In genomic region chr5:79055017-79055416, GRCh38 we compare ENCODE assay signal across 26 cellular contexts. TPM values are rescaled to one million over a fixed set of nuclear protein-coding genes. Genes with fewer than 3 reads are reported as not detected.
"Had no signal": no experiment of that assay in that cellular context is flagged by ENCODE, and none has a peak within 500 bp of the region (broad histone marks: within the 10 kb centered on the region; RNA-seq: fewer than 3 reads in every experiment).

No MANE protein-coding gene starts in this region.

- H3K9me3 Mint-ChIP-seq: stimulated activated memory B cell treated with anti-CD40 and anti-IgM and Interleukin-4, amounts not matched to agents 10 μg/mL and 1 μg/mL and 100 μg/mL, for 72 hours; type B pancreatic cell had no signal

- H3K4me3 Mint-ChIP-seq: naive thymus-derived CD8-positive, alpha-beta T cell; nephron progenitor cell; stimulated activated memory B cell treated with anti-CD40 and anti-IgM and Interleukin-4, amounts not matched to agents 10 μg/mL and 1 μg/mL and 100 μg/mL, for 72 hours; type B pancreatic cell had no signal

- DNase-seq: dorsolateral prefrontal cortex; effector memory CD4-positive, alpha-beta T cell; erythroblast; esophagus squamous epithelium; foreskin melanocyte; glutamatergic neuron; heart right ventricle; hippocampal formation; left cardiac atrium; left ventricle myocardium inferior; lower lobe of right lung; naive thymus-derived CD8-positive, alpha-beta T cell; nephron progenitor cell; nucleus accumbens; sigmoid colon; stimulated activated CD4-positive, alpha-beta T cell treated with anti-CD3 and anti-CD28 coated beads, Interleukin-4, amount 100 ng/mL, for 4 hours; stimulated activated naive CD8-positive, alpha-beta T cell treated with anti-CD3 and anti-CD28 coated beads, Interleukin-15, Interleukin-2, amounts not matched to agents 100 U/mL and 50 U/mL, for 24 hours; substantia nigra; testis; tibial artery had no signal

- H3K27me3 ChIP-seq: dorsolateral prefrontal cortex, esophagus squamous epithelium, heart right ventricle, right atrium auricular region, sigmoid colon, testis, tibial artery had no signal

- H3K36me3 ChIP-seq: esophagus squamous epithelium, heart right ventricle, left ventricle myocardium inferior, lower lobe of right lung, prostate gland, right atrium auricular region, sigmoid colon, tibial artery had no signal

- H3K27me3 Mint-ChIP-seq: type B pancreatic cell had no signal

- H3K4me3 ChIP-seq: dorsolateral prefrontal cortex, esophagus squamous epithelium, heart right ventricle, left ventricle myocardium inferior, lower lobe of right lung, prostate gland, right atrium auricular region, sigmoid colon, testis, tibial artery had no signal

- ATAC-seq: heart right ventricle; left cardiac atrium; lower lobe of right lung; naive thymus-derived CD8-positive, alpha-beta T cell; stimulated activated memory B cell treated with anti-CD40 and anti-IgM and Interleukin-4, amounts not matched to agents 10 μg/mL and 1 μg/mL and 100 μg/mL, for 72 hours; stimulated activated naive CD8-positive, alpha-beta T cell treated with anti-CD3 and anti-CD28 coated beads, Interleukin-15, Interleukin-2, amounts not matched to agents 100 U/mL and 50 U/mL, for 24 hours had no signal

- H3K9me3 ChIP-seq: esophagus squamous epithelium, prostate gland, sigmoid colon, testis had no signal

- H3K4me1 Mint-ChIP-seq: naive thymus-derived CD8-positive, alpha-beta T cell; nephron progenitor cell; stimulated activated memory B cell treated with anti-CD40 and anti-IgM and Interleukin-4, amounts not matched to agents 10 μg/mL and 1 μg/mL and 100 μg/mL, for 72 hours had no signal

- H3K27ac Mint-ChIP-seq: naive thymus-derived CD8-positive, alpha-beta T cell; nephron progenitor cell; stimulated activated memory B cell treated with anti-CD40 and anti-IgM and Interleukin-4, amounts not matched to agents 10 μg/mL and 1 μg/mL and 100 μg/mL, for 72 hours; type B pancreatic cell had no signal

- H3K36me3 Mint-ChIP-seq: naive thymus-derived CD8-positive, alpha-beta T cell; stimulated activated memory B cell treated with anti-CD40 and anti-IgM and Interleukin-4, amounts not matched to agents 10 μg/mL and 1 μg/mL and 100 μg/mL, for 72 hours; type B pancreatic cell had no signal

- H3K4me1 ChIP-seq: esophagus squamous epithelium, heart right ventricle, left ventricle myocardium inferior, lower lobe of right lung, prostate gland, right atrium auricular region, sigmoid colon, testis, tibial artery had no signal

- H3K27ac ChIP-seq: dorsolateral prefrontal cortex, esophagus squamous epithelium, heart right ventricle, left ventricle myocardium inferior, lower lobe of right lung, prostate gland, right atrium auricular region, sigmoid colon, testis, tibial artery had no signal

RNA-seq across cellular contexts. Expression of gene BHMT2, which starts 14.6 kb away (rescaled TPM):
- total RNA-seq: naive thymus-derived CD8-positive, alpha-beta T cell; osteocyte had no signal
- polyA plus RNA-seq: naive thymus-derived CD8-positive, alpha-beta T cell had no signal

RNA-seq across cellular contexts. Expression of gene BHMT, which starts 56.6 kb away (rescaled TPM):
- total RNA-seq: heart right ventricle; left ventricle myocardium inferior; lower lobe of right lung; myocyte; naive thymus-derived CD8-positive, alpha-beta T cell; osteocyte; right atrium auricular region had no signal
- polyA plus RNA-seq: naive thymus-derived CD8-positive, alpha-beta T cell had no signal
